In genomic region chr12:51911307-51911706, GRCh38 we compare ENCODE assay signal across 22 cellular contexts. TPM values are rescaled to one million over a fixed set of nuclear protein-coding genes. Genes with fewer than 3 reads are reported as not detected.
DNase-seq lines count a peak whose midpoint lies in the region; ATAC-seq, FAIRE-seq and TF ChIP-seq lines count a peak whose summit lies in the region.
"Had no signal": no experiment of that assay in that cellular context is flagged by ENCODE, and none has a peak within 500 bp of the region (broad histone marks: within the 10 kb centered on the region; RNA-seq: fewer than 3 reads in every experiment).

No MANE protein-coding gene starts in this region.

- no TSS peak for BruUV-seq in GM12878 (replicated peaks; lab: Mats Ljungman, UMichigan)

- no peaks in the 10 kb centered on the region for H3K79me1 ChIP-seq in H9 (ENCODE audit: insufficient read depth, low read depth, low read length, poor library complexity, severe bottlenecking)

- H2AFZ ChIP-seq in GM12878 (ENCODE audit: control insufficient read depth, low read depth, low read length) (no peak overlapping the region), H9 (ENCODE audit: low read length) (no peak overlapping the region)

- no peak overlapping the region for H2BK20ac ChIP-seq in H9 (ENCODE audit: low read depth, low read length, poor library complexity, severe bottlenecking)

- DNase-seq in GM12891 (ENCODE audit: insufficient read length, low spot score) = no peak
- DNase-seq in GM12878 (ENCODE audit: low read depth, low spot score) = no peak
- peak in 1 of 2 donors; percentile 38 for DNase-seq in left lung
- DNase-seq in activated naive CD8-positive, alpha-beta T cell treated with anti-CD3 and anti-CD28 coated beads, Interleukin-2, amount 50 U/mL, for 24 hours = no peak
- no peak for DNase-seq in T-cell
- DNase-seq in H9 = no peak
- DNase-seq: activated CD4-positive, alpha-beta T cell treated with anti-CD3 and anti-CD28 coated beads, Interleukin-2, amount 10 ng/mL, durations not matched to agents 24 days and 14 days; activated T-cell treated with anti-CD3 and anti-CD28 coated beads for 4 hours; brain microvascular endothelial cell; Calu3; effector memory CD4-positive, alpha-beta T cell; GOT3; left colon; naive thymus-derived CD8-positive, alpha-beta T cell; NCI-H1694 treated with DMSO at 0.1 percent for 48 hours; PC-3 had no signal

- TF ChIP-seq POLR2A in GM12891 (IDR thresholded peaks at IDR 0.05; ENCODE audit: low read depth, low read length) (no peak), GM12878 (IDR thresholded peaks at IDR 0.05; ENCODE audit: low read depth, low read length) (no peak)

- H3K27ac ChIP-seq in GM12878 (ENCODE audit: control insufficient read depth, insufficient read depth) = no peak overlapping the region
- H3K27ac ChIP-seq in left lung = peak overlapping the region; percentile 56 to 87
- H3K27ac ChIP-seq in skin epidermis = peak overlapping the region in 13 of 21 experiments; percentile 7 to 77 (median 46)
- H3K27ac ChIP-seq in H9 (ENCODE audit: insufficient read length, low read depth, low read length) = no peak overlapping the region
- H3K27ac ChIP-seq: brain microvascular endothelial cell had no signal

- no peak overlapping the region for H3K18ac ChIP-seq in H9 (ENCODE audit: insufficient read length, low read depth, low read length)

- TF ChIP-seq EP300 in GM12878 (IDR thresholded peaks at IDR 0.05; ENCODE audit: borderline replicate concordance in 1 of 2, control insufficient read depth in 1 of 2, low read depth in 2 of 2, low read length in 2 of 2) = no peak

- H3K4me1 Mint-ChIP-seq in activated naive CD8-positive, alpha-beta T cell treated with anti-CD3 and anti-CD28 coated beads, Interleukin-2, amount 50 U/mL, for 24 hours = no peaks in the 10 kb centered on the region
- H3K4me1 Mint-ChIP-seq in T-cell (peaks cover 2 to 7% (median 4%) of the 10 kb centered on the region in 3 donors), H9 (peaks cover 13 to 28% of the 10 kb centered on the region in 2 experiments)
- H3K4me1 Mint-ChIP-seq: activated CD4-positive, alpha-beta T cell treated with anti-CD3 and anti-CD28 coated beads, Interleukin-2, amount 10 ng/mL, durations not matched to agents 24 days and 14 days had no signal

- no peaks in the 10 kb centered on the region for H3K79me2 ChIP-seq in GM12878 (ENCODE audit: control insufficient read depth, insufficient read depth, low read length)
- H3K79me2 ChIP-seq in H9 (ENCODE audit: insufficient read depth, low read length) = no peaks in the 10 kb centered on the region

- SMC1A ChIA-PET in GM12878 (lab: Charles Lee; ENCODE audit: uncharacterized antibody, unreplicated experiment) = interaction anchor here (0.9 kb wide), 1 partner anchor 70 kb away, joined by 3 read pairs; no protein-coding TSS in a partner anchor

- no peaks in the 10 kb centered on the region for H4K20me1 ChIP-seq in GM12878 (ENCODE audit: control insufficient read depth, insufficient read depth)
- peaks cover 3% of the 10 kb centered on the region for H4K20me1 ChIP-seq in H9 (ENCODE audit: control insufficient read depth, insufficient read depth, insufficient read length)

- H3K23ac ChIP-seq in H9 (ENCODE audit: insufficient read length, low read depth, low read length) = no peak overlapping the region

- H3T11ph ChIP-seq in H9 (ENCODE audit: low read length) = no peak overlapping the region

- no peak for TF ChIP-seq RAD21 in GM12878 (IDR thresholded peaks at IDR 0.05; ENCODE audit: insufficient read depth, low read depth, low read length)

- WGBS in GM12878 (ENCODE audit: insufficient coverage, insufficient replicate concordance, low lambda C conversion rate, missing lambda C conversion rate) = 11% methylated on average over 6 of the region's 6 CpGs
- WGBS in H9 (ENCODE audit: extremely low coverage, insufficient read length, low lambda C conversion rate) = no CpG with 5 or more reads among the region's 6 CpGs

- no peak overlapping the region for H2BK12ac ChIP-seq in H9 (ENCODE audit: insufficient read length, low read depth, low read length)

- POLR2A ChIA-PET in GM12878 (lab: Charles Lee) (interaction anchor here (0.9 kb wide), 1 partner anchor 43 kb away, joined by 3 read pairs; no protein-coding TSS in a partner anchor), T-cell (lab: Charles Lee) (interaction anchor here in 1 of 2 donors (0.5 kb wide), 1 partner anchor 119 kb away, joined by 6 read pairs; no protein-coding TSS in a partner anchor)

- H3K9me3 ChIP-seq in GM12878 (replicated peaks; ENCODE audit: control insufficient read depth, insufficient read depth, low read length) (no peaks in the 10 kb centered on the region), left lung (no peaks in the 10 kb centered on the region), H9 (ENCODE audit: control insufficient read depth, low read depth, low read length) (no peaks in the 10 kb centered on the region)
- H3K9me3 ChIP-seq: SK-N-SH had no signal

- in situ Hi-C loops in GM12878 (cut with MboI) = no loop called here

- no peak overlapping the region for H3K27ac Mint-ChIP-seq in activated naive CD8-positive, alpha-beta T cell treated with anti-CD3 and anti-CD28 coated beads, Interleukin-2, amount 50 U/mL, for 24 hours
- H3K27ac Mint-ChIP-seq in T-cell (no peak overlapping the region), H9 (no peak overlapping the region)
- H3K27ac Mint-ChIP-seq: activated CD4-positive, alpha-beta T cell treated with anti-CD3 and anti-CD28 coated beads, Interleukin-2, amount 10 ng/mL, durations not matched to agents 24 days and 14 days; activated naive CD4-positive, alpha-beta T cell treated with anti-CD3 and anti-CD28 coated beads, Interleukin-2, amount 50 U/mL, for 24 hours had no signal

- no peak overlapping the region for H3K4ac ChIP-seq in H9 (ENCODE audit: low read depth, low read length)

- no peak overlapping the region for H4K8ac ChIP-seq in H9 (replicated peaks; ENCODE audit: insufficient read length, low read depth, low read length)

- no peak overlapping the region for H3K4me2 ChIP-seq in GM12878 (ENCODE audit: control insufficient read depth, insufficient read depth)
- H3K4me2 ChIP-seq in H9 (ENCODE audit: insufficient read depth, insufficient read length, low read length) = no peak overlapping the region
- H3K4me2 ChIP-seq: SK-N-SH had no signal

- TF ChIP-seq CTCF in GM12878 (IDR thresholded peaks at IDR 0.05 in 2 of 3, conservative IDR thresholded peaks at IDR 0.05 in 1 of 3; ENCODE audit: control insufficient read depth in 2 of 3, extremely low read depth in 1 of 3, insufficient read depth in 1 of 3, low read depth in 3 of 3, low read length in 3 of 3) (no peak), left lung (IDR thresholded peaks at IDR 0.05) (no peak), H9 (conservative IDR thresholded peaks at IDR 0.05) (no peak)

- no peak for FAIRE-seq in GM12891 (lab: Jason Lieb, UNC)
- no peak for FAIRE-seq in GM12878 (lab: Jason Lieb, UNC)
- FAIRE-seq: GM12892 had no signal

- H3K27me3 ChIP-seq in GM12878 (replicated peaks in 1 of 2; ENCODE audit: control insufficient read depth in 2 of 2, insufficient read depth in 2 of 2, low read length in 1 of 2) = peaks cover 10 to 12% of the 10 kb centered on the region in 2 experiments
- H3K27me3 ChIP-seq in left lung = peaks cover 12 to 29% of the 10 kb centered on the region in 2 donors
- peaks cover 5% of the 10 kb centered on the region; the same call in 1 of the 2 replicates for H3K27me3 ChIP-seq in H9 (ENCODE audit: insufficient read depth, low read length)
- H3K27me3 ChIP-seq: brain microvascular endothelial cell had no signal

- H3K27me3 Mint-ChIP-seq in activated naive CD8-positive, alpha-beta T cell treated with anti-CD3 and anti-CD28 coated beads, Interleukin-2, amount 50 U/mL, for 24 hours = peaks cover 24% of the 10 kb centered on the region
- H3K27me3 Mint-ChIP-seq in T-cell (peaks cover 20 to 23% of the 10 kb centered on the region in 2 donors), H9 (ENCODE audit: low read depth) (peaks cover 18% of the 10 kb centered on the region)

- H3K36me3 ChIP-seq in GM12878 (ENCODE audit: control insufficient read depth in 2 of 2, insufficient read depth in 2 of 2, low read length in 1 of 2) = no peaks in the 10 kb centered on the region
- peaks cover 0 to 17% of the 10 kb centered on the region in 2 donors for H3K36me3 ChIP-seq in left lung
- H3K36me3 ChIP-seq: brain microvascular endothelial cell had no signal

- H3K9ac ChIP-seq in GM12878 (ENCODE audit: control insufficient read depth, insufficient read depth, low read length) (no peak overlapping the region), H9 (ENCODE audit: extremely low read depth, insufficient read length, low read length) (no peak overlapping the region)
- H3K9ac ChIP-seq: SK-N-SH had no signal

- no peak overlapping the region for H2BK120ac ChIP-seq in H9 (ENCODE audit: low read depth, low read length, poor library complexity, severe bottlenecking)

- H3K4me3 ChIP-seq in GM12878 = no peak overlapping the region
- H3K4me3 ChIP-seq in left lung = no peak overlapping the region
- H3K4me3 ChIP-seq in skin epidermis = no peak overlapping the region

- intact Hi-C loops in GM12878 (cut with micrococcal nuclease; ENCODE audit: unreplicated experiment) (no loop called here), left lung (cut with DNase I) (no loop called here)

- H2BK5ac ChIP-seq in H9 (ENCODE audit: insufficient read length, low read length) = no peak overlapping the region

- no peak overlapping the region for H2BK15ac ChIP-seq in H9 (ENCODE audit: low read depth, low read length)

- CTCF ChIA-PET in GM12878 (lab: Yijun Ruan, JAX) (interaction anchor here (2.7 kb wide), 1 partner anchor 11 kb away, joined by 9 read pairs; no protein-coding TSS in a partner anchor), T-cell (lab: Charles Lee) (no interaction called here)

- no peaks in the 10 kb centered on the region for H3K23me2 ChIP-seq in H9 (ENCODE audit: insufficient read length, low read depth, low read length, poor library complexity, severe bottlenecking)

- H3K4me3 Mint-ChIP-seq in activated naive CD8-positive, alpha-beta T cell treated with anti-CD3 and anti-CD28 coated beads, Interleukin-2, amount 50 U/mL, for 24 hours = no peak overlapping the region
- H3K4me3 Mint-ChIP-seq in T-cell (no peak overlapping the region), H9 (no peak overlapping the region)
- H3K4me3 Mint-ChIP-seq: activated CD4-positive, alpha-beta T cell treated with anti-CD3 and anti-CD28 coated beads, Interleukin-2, amount 10 ng/mL, durations not matched to agents 24 days and 14 days; activated naive CD4-positive, alpha-beta T cell treated with anti-CD3 and anti-CD28 coated beads, Interleukin-2, amount 50 U/mL, for 24 hours; naive thymus-derived CD8-positive, alpha-beta T cell had no signal

- no peak overlapping the region for H2AK5ac ChIP-seq in H9 (ENCODE audit: insufficient read length, low read length)

- H4K91ac ChIP-seq in H9 (ENCODE audit: insufficient read length, low read depth, low read length) = no peak overlapping the region

- H4K5ac ChIP-seq in H9 (ENCODE audit: insufficient read length, low read depth, low read length) = no peak overlapping the region

- H3K36me3 Mint-ChIP-seq in activated naive CD8-positive, alpha-beta T cell treated with anti-CD3 and anti-CD28 coated beads, Interleukin-2, amount 50 U/mL, for 24 hours (ENCODE audit: low read depth) = no peaks in the 10 kb centered on the region
- no peaks in the 10 kb centered on the region for H3K36me3 Mint-ChIP-seq in T-cell
- H3K36me3 Mint-ChIP-seq in H9 (ENCODE audit: insufficient read depth in 1 of 3, low read depth in 3 of 3) = no peaks in the 10 kb centered on the region
- H3K36me3 Mint-ChIP-seq: activated naive CD4-positive, alpha-beta T cell treated with anti-CD3 and anti-CD28 coated beads, Interleukin-2, amount 50 U/mL, for 24 hours; naive thymus-derived CD8-positive, alpha-beta T cell had no signal

- ATAC-seq in GM12878 (no peak; the same call in 2 of the 3 replicates), left lung (peak; percentile 5), T-cell (replicated peaks in 1 of 4) (no peak), GM21717 (IDR thresholded peaks at IDR 0.05; ENCODE audit: unreplicated experiment) (no peak)
- ATAC-seq in activated naive CD8-positive, alpha-beta T cell treated with anti-CD3 and anti-CD28 coated beads, Interleukin-2, amount 50 U/mL, for 24 hours = no peak
- ATAC-seq: naive thymus-derived CD8-positive, alpha-beta T cell had no signal

- no peak overlapping the region for H3K56ac ChIP-seq in H9 (ENCODE audit: insufficient read length, low read depth, low read length)

- no peaks in the 10 kb centered on the region for H3K9me3 Mint-ChIP-seq in activated naive CD8-positive, alpha-beta T cell treated with anti-CD3 and anti-CD28 coated beads, Interleukin-2, amount 50 U/mL, for 24 hours
- H3K9me3 Mint-ChIP-seq in T-cell (no peaks in the 10 kb centered on the region), H9 (no peaks in the 10 kb centered on the region)
- H3K9me3 Mint-ChIP-seq: activated CD4-positive, alpha-beta T cell treated with anti-CD3 and anti-CD28 coated beads, Interleukin-2, amount 10 ng/mL, durations not matched to agents 24 days and 14 days; activated naive CD4-positive, alpha-beta T cell treated with anti-CD3 and anti-CD28 coated beads, Interleukin-2, amount 50 U/mL, for 24 hours; naive thymus-derived CD8-positive, alpha-beta T cell had no signal

- no peak overlapping the region for H3K14ac ChIP-seq in H9 (ENCODE audit: insufficient read depth, low read length)

- peaks cover 14% of the 10 kb centered on the region for H3K4me1 ChIP-seq in GM12878 (ENCODE audit: control insufficient read depth, insufficient read depth, low read length)
- H3K4me1 ChIP-seq in left lung = peaks cover 16 to 65% of the 10 kb centered on the region in 2 donors
- 0 out of 2 replicates have a peak, but pooled peaks cover under 1% of the 10 kb centered on the region for H3K4me1 ChIP-seq in H9 (ENCODE audit: insufficient read depth, low read length)

- RAD21 ChIA-PET in GM12878 (lab: Charles Lee; ENCODE audit: unreplicated experiment) = no interaction called here

RNA-seq across cellular contexts. Expression of gene ACVRL1, which starts 4.0 kb away (rescaled TPM):
- 0.04 TPM for polyA plus RNA-seq in GM12891 (2012; ENCODE audit: low read depth, missing spikeins)
- 1.2 and 1.4 TPM in 2 replicates for total RNA-seq in GM12878 (2013; cell fraction: nucleolus; rRNA removed)
- not detected in 2 replicates for total RNA-seq in GM12878 (2014; rRNA removed)
- total RNA-seq in GM12878 (2014; rRNA removed; fragmentation: Illumina TruSeq; extraction: Trizol) = not detected in 2 replicates
- total RNA-seq in GM12878 (2021) = 0.29 TPM in 1 of 2 replicates, not detected in the other
- polyA plus RNA-seq in GM12878 (2011; ENCODE audit: low read depth) = not detected
- polyA plus RNA-seq in GM12878 (2011; rRNA removed) = not detected in 2 replicates
- not detected in 2 replicates for polyA plus RNA-seq in GM12878 (2011; cell fraction: cytosol; rRNA removed)
- not detected in 2 replicates for polyA plus RNA-seq in GM12878 (2011; cell fraction: nucleus; rRNA removed)
- polyA plus RNA-seq in GM12878 (2012) = 0.15 TPM in 1 of 2 replicates, not detected in the other
- not detected in 2 replicates for polyA plus RNA-seq in GM12878 (2014; fragmentation: Illumina TruSeq; extraction: Trizol)
- not detected for polyA plus RNA-seq in GM12878 (2014; fragmentation: Nextera tagmentation; extraction: Ambion mirVana)
- not detected in 2 replicates for polyA plus RNA-seq in GM12878 (2014; rRNA removed)
- polyA plus RNA-seq in GM12878 (2016; fragmentation: Nextera tagmentation; extraction: Ambion mirVana) = not detected
- not detected in 2 replicates for polyA minus RNA-seq in GM12878 (2011; rRNA and poly(A)+ RNA removed)
- not detected in 2 replicates for polyA minus RNA-seq in GM12878 (2011; cell fraction: cytosol; rRNA and poly(A)+ RNA removed)
- not detected in 2 replicates for polyA minus RNA-seq in GM12878 (2011; cell fraction: nucleus; rRNA and poly(A)+ RNA removed)
- total RNA-seq in left lung = 100 to 1,000 TPM; 115 to 173 TPM
- under 1 TPM in 3 of 5 donors, not detected in 2; 0.16 to 0.58 (median 0.23) TPM for total RNA-seq in T-cell
- not detected in 2 replicates for total RNA-seq in H9 (2021)
- total RNA-seq: activated CD4-positive, alpha-beta T cell treated with anti-CD3 and anti-CD28 coated beads, Interleukin-2, amount 10 ng/mL, durations not matched to agents 24 days and 14 days; Calu3; naive thymus-derived CD8-positive, alpha-beta T cell; PC-3 had no signal
- polyA plus RNA-seq: naive thymus-derived CD8-positive, alpha-beta T cell had no signal

RNA-seq across cellular contexts. Expression of gene ANKRD33, which starts 23.4 kb away (rescaled TPM):
- polyA plus RNA-seq in GM12891 (2012; ENCODE audit: low read depth, missing spikeins) = not detected
- total RNA-seq in GM12878 (2013; cell fraction: nucleolus; rRNA removed) = not detected in 2 replicates
- total RNA-seq in GM12878 (2014; rRNA removed) = not detected in 2 replicates
- total RNA-seq in GM12878 (2014; rRNA removed; fragmentation: Illumina TruSeq; extraction: Trizol) = not detected in 2 replicates
- total RNA-seq in GM12878 (2021) = not detected in 2 replicates
- polyA plus RNA-seq in GM12878 (2011; ENCODE audit: low read depth) = not detected
- not detected in 2 replicates for polyA plus RNA-seq in GM12878 (2011; rRNA removed)
- not detected in 2 replicates for polyA plus RNA-seq in GM12878 (2011; cell fraction: cytosol; rRNA removed)
- polyA plus RNA-seq in GM12878 (2011; cell fraction: nucleus; rRNA removed) = not detected in 2 replicates
- polyA plus RNA-seq in GM12878 (2012) = not detected in 2 replicates
- not detected in 2 replicates for polyA plus RNA-seq in GM12878 (2014; fragmentation: Illumina TruSeq; extraction: Trizol)
- polyA plus RNA-seq in GM12878 (2014; fragmentation: Nextera tagmentation; extraction: Ambion mirVana) = not detected
- polyA plus RNA-seq in GM12878 (2014; rRNA removed) = not detected in 2 replicates
- polyA plus RNA-seq in GM12878 (2016; fragmentation: Nextera tagmentation; extraction: Ambion mirVana) = not detected
- polyA minus RNA-seq in GM12878 (2011; rRNA and poly(A)+ RNA removed) = not detected in 2 replicates
- polyA minus RNA-seq in GM12878 (2011; cell fraction: cytosol; rRNA and poly(A)+ RNA removed) = not detected in 2 replicates
- polyA minus RNA-seq in GM12878 (2011; cell fraction: nucleus; rRNA and poly(A)+ RNA removed) = not detected in 2 replicates
- not detected for total RNA-seq in left lung
- not detected for total RNA-seq in T-cell
- 0.61 and 0.81 TPM in 2 replicates for total RNA-seq in H9 (2021)
- total RNA-seq: activated CD4-positive, alpha-beta T cell treated with anti-CD3 and anti-CD28 coated beads, Interleukin-2, amount 10 ng/mL, durations not matched to agents 24 days and 14 days; Calu3; G401; left colon; naive thymus-derived CD8-positive, alpha-beta T cell; PC-3 had no signal
- polyA plus RNA-seq: naive thymus-derived CD8-positive, alpha-beta T cell; SK-N-SH had no signal

RNA-seq across cellular contexts. Expression of gene ACVR1B, which starts 40.2 kb away (rescaled TPM):
- 1.6 TPM for polyA plus RNA-seq in GM12891 (2012; ENCODE audit: low read depth, missing spikeins)
- total RNA-seq in GM12878 (2013; cell fraction: nucleolus; rRNA removed) = 0.40 and 0.76 TPM in 2 replicates
- 0.11 TPM in 1 of 2 replicates, not detected in the other for total RNA-seq in GM12878 (2014; rRNA removed)
- 0.13 and 0.18 TPM in 2 replicates for total RNA-seq in GM12878 (2014; rRNA removed; fragmentation: Illumina TruSeq; extraction: Trizol)
- 0.28 and 0.58 TPM in 2 replicates for total RNA-seq in GM12878 (2021)
- polyA plus RNA-seq in GM12878 (2011; ENCODE audit: low read depth) = 0.26 TPM
- polyA plus RNA-seq in GM12878 (2011; rRNA removed) = 0.30 and 0.69 TPM in 2 replicates
- polyA plus RNA-seq in GM12878 (2011; cell fraction: cytosol; rRNA removed) = 0.43 and 0.47 TPM in 2 replicates
- polyA plus RNA-seq in GM12878 (2011; cell fraction: nucleus; rRNA removed) = 0.13 and 0.31 TPM in 2 replicates
- 0.23 and 0.39 TPM in 2 replicates for polyA plus RNA-seq in GM12878 (2012)
- polyA plus RNA-seq in GM12878 (2014; fragmentation: Illumina TruSeq; extraction: Trizol) = 0.25 and 0.56 TPM in 2 replicates
- polyA plus RNA-seq in GM12878 (2014; fragmentation: Nextera tagmentation; extraction: Ambion mirVana) = under 1 TPM; 0.02 to 0.08 TPM
- polyA plus RNA-seq in GM12878 (2014; rRNA removed) = 0.19 and 0.29 TPM in 2 replicates
- not detected for polyA plus RNA-seq in GM12878 (2016; fragmentation: Nextera tagmentation; extraction: Ambion mirVana)
- polyA minus RNA-seq in GM12878 (2011; rRNA and poly(A)+ RNA removed) = 1.2 and 1.3 TPM in 2 replicates
- polyA minus RNA-seq in GM12878 (2011; cell fraction: cytosol; rRNA and poly(A)+ RNA removed) = 0.27 and 0.83 TPM in 2 replicates
- polyA minus RNA-seq in GM12878 (2011; cell fraction: nucleus; rRNA and poly(A)+ RNA removed) = 0.12 and 0.38 TPM in 2 replicates
- 10 to 100 TPM; 24.9 to 26.6 TPM for total RNA-seq in left lung
- total RNA-seq in T-cell = 10 to 100 TPM in 4 of 5 donors, 1 to 10 TPM in 1; 9.0 to 12.6 (median 11.8) TPM
- total RNA-seq in H9 (2021) = 15.6 and 16.3 TPM in 2 replicates

Comparison
In these comparisons a context has a peak if more than half of its experiments do, and no peak if none do; other contexts are left out.
1. H3K27ac ChIP-seq: peak in left lung (2 of 2) and skin epidermis (13 of 21); none in GM12878 (single experiment) and H9 (single experiment).
2. RNA of gene ACVRL1, which starts 4.0 kb away (total RNA-seq): 115 to 173 TPM in left lung; not detected in H9, 0.16 to 0.58 TPM in T-cell and 0.29 to 1.4 TPM in GM12878; every median in the first group is over 10 times any median in the second.